ENCODE assay signal across 9 cellular contexts in genomic region chr11:69101100-69101791, GRCh38. TPM values are rescaled to one million over a fixed set of nuclear protein-coding genes. Genes with fewer than 3 reads are reported as not detected.
DNase-seq lines count a peak whose midpoint lies in the region; ATAC-seq and TF ChIP-seq lines count a peak whose summit lies in the region.
"Had no signal": no experiment of that assay in that cellular context is flagged by ENCODE, and none has a peak within 500 bp of the region (broad histone marks: within the 10 kb centered on the region; RNA-seq: fewer than 3 reads in every experiment).

No MANE protein-coding gene starts in this region.

- in situ Hi-C loops in Caki2 (cut with HindIII; ENCODE audit: low pct_unique_long_range_greater_than_20kb, low sequenced_read_pairs): loop anchor here (25.0 kb wide), 1 partner anchor 561 kb away; no protein-coding TSS in a partner anchor

- no peaks in the 10 kb centered on the region for H3K9me3 Mint-ChIP-seq in effector memory CD8-positive, alpha-beta T cell
- H3K9me3 Mint-ChIP-seq: T-helper 1 cell treated with Interleukin-12 subunit alpha and Interleukin-12 subunit beta and Interleukin-4 antibody, amounts not matched to agents 30 μg/mL and 1 μg/mL, for 36 hours had no signal

- no peaks in the 10 kb centered on the region for H3K4me1 ChIP-seq in HEK293 (ENCODE audit: control insufficient read depth, insufficient read depth, low read length)

- DNase-seq in Caki2 (ENCODE audit: low read depth) (peak; percentile 67), NCI-H526 treated with DMSO at 0.1 percent for 48 hours (lab: John Stamatoyannopoulos, UW) (peak; percentile 97), midbrain (lab: John Stamatoyannopoulos, UW) (peak; percentile 68)
- DNase-seq in activated CD8-positive, alpha-beta memory T cell treated with anti-CD3 and anti-CD28 coated beads for 24 hours: peak; percentile 93
- DNase-seq in effector memory CD8-positive, alpha-beta T cell: peak; percentile 57 to 73 (median 62)
- peak; percentile 18 to 46 for DNase-seq in stimulated activated CD8-positive, alpha-beta memory T cell treated with anti-CD3 and anti-CD28 coated beads, Interleukin-4, amount 100 ng/mL, for 1 hour (ENCODE audit: low read depth in 2 of 2, low spot score in 1 of 2)

- H3K4me1 Mint-ChIP-seq in effector memory CD8-positive, alpha-beta T cell (ENCODE audit: low read depth in 2 of 2): no peaks in the 10 kb centered on the region

- TF ChIP-seq CTCF in HEK293 (tag by site-specific recombination; IDR thresholded peaks at IDR 0.05): peak; percentile 86

- no peaks in the 10 kb centered on the region for H3K9me3 ChIP-seq in HEK293 (ENCODE audit: control insufficient read depth, insufficient read depth, low read depth, low read length)

- no peak overlapping the region for H3K27ac ChIP-seq in HEK293 (ENCODE audit: extremely low read depth, low read depth, low read length)

- no peak overlapping the region for H3K4me3 Mint-ChIP-seq in effector memory CD8-positive, alpha-beta T cell
- H3K4me3 Mint-ChIP-seq: T-helper 1 cell treated with Interleukin-12 subunit alpha and Interleukin-12 subunit beta and Interleukin-4 antibody, amounts not matched to agents 30 μg/mL and 1 μg/mL, for 36 hours had no signal

- no peak overlapping the region for H3K27ac Mint-ChIP-seq in effector memory CD8-positive, alpha-beta T cell
- H3K27ac Mint-ChIP-seq: T-helper 1 cell treated with Interleukin-12 subunit alpha and Interleukin-12 subunit beta and Interleukin-4 antibody, amounts not matched to agents 30 μg/mL and 1 μg/mL, for 36 hours had no signal

- H3K4me3 ChIP-seq in HEK293 (ENCODE audit: low read depth, low read length): no peak overlapping the region

- no peaks in the 10 kb centered on the region for H3K36me3 Mint-ChIP-seq in effector memory CD8-positive, alpha-beta T cell (ENCODE audit: insufficient read depth)

- peak; percentile 95 for ATAC-seq in effector memory CD8-positive, alpha-beta T cell (replicated peaks)
- no peak for ATAC-seq in HG02973 (IDR thresholded peaks at IDR 0.05; ENCODE audit: unreplicated experiment)

- no peaks in the 10 kb centered on the region for H3K36me3 ChIP-seq in HEK293 (ENCODE audit: control insufficient read depth in 2 of 2, insufficient read depth in 1 of 2, low read length in 2 of 2)

- POLR2A ChIA-PET in HEK293 (lab: Yijun Ruan, JAX): interaction anchor here (0.6 to 1.0 kb wide), 2 partner anchors 52 to 541 kb away, joined by 5 read pairs; no protein-coding TSS in a partner anchor

- CTCF ChIA-PET in HEK293 (lab: Yijun Ruan, JAX): interaction anchor here (0.5 to 5.7 kb wide), 29 partner anchors 10 to 1098 kb away, joined by 3 to 54 read pairs (median 4); partner anchors contain the start of gene MYEOV

- peaks cover 16% of the 10 kb centered on the region in 2 donors for H3K27me3 Mint-ChIP-seq in effector memory CD8-positive, alpha-beta T cell

TF ChIP-seq in HEK293, 187 proteins besides CTCF, POLR2A, EP300 and RAD21 (continues in another document):
- no peak for TF ChIP-seq KLF9 (tag by site-specific recombination; IDR thresholded peaks at IDR 0.05; ENCODE audit: low read depth)
- no peak for TF ChIP-seq ZSCAN30 (tag by site-specific recombination; IDR thresholded peaks at IDR 0.05)
- TF ChIP-seq ZNF654 (tag by site-specific recombination; IDR thresholded peaks at IDR 0.05; ENCODE audit: low read depth): peak; percentile 71
- TF ChIP-seq GLIS1 (tag by site-specific recombination; IDR thresholded peaks at IDR 0.05): peak; percentile 20; the same call in 1 of the 2 replicates
- TF ChIP-seq BCL11B (tag by site-specific recombination; IDR thresholded peaks at IDR 0.05; ENCODE audit: low read depth): no peak
- peak; percentile 30; the same call in 1 of the 2 replicates for TF ChIP-seq HIC1 (tag by site-specific recombination; IDR thresholded peaks at IDR 0.05)
- TF ChIP-seq ZNF76 (tag by site-specific recombination; IDR thresholded peaks at IDR 0.05; ENCODE audit: borderline replicate concordance, low read depth): no peak
- TF ChIP-seq ZNF174 (tag by site-specific recombination; IDR thresholded peaks at IDR 0.05): no peak
- no peak for TF ChIP-seq ELK4 (IDR thresholded peaks at IDR 0.05; ENCODE audit: borderline replicate concordance, low read depth, low read length)
- 0 out of 2 replicates have a peak, but pooled peaks have one; percentile 35 for TF ChIP-seq PATZ1 (tag by site-specific recombination; IDR thresholded peaks at IDR 0.05)
- peak; percentile 32; the same call in 1 of the 2 replicates for TF ChIP-seq ZIC2 (tag by site-specific recombination; IDR thresholded peaks at IDR 0.05)
- no peak for TF ChIP-seq REPIN1 (tag by site-specific recombination; IDR thresholded peaks at IDR 0.05; ENCODE audit: low read depth)
- no peak for TF ChIP-seq ZSCAN16 (tag by site-specific recombination; IDR thresholded peaks at IDR 0.05)
- TF ChIP-seq REST (tag by site-specific recombination; IDR thresholded peaks at IDR 0.05): no peak
- TF ChIP-seq RBAK (tag by site-specific recombination; IDR thresholded peaks at IDR 0.05): no peak
- TF ChIP-seq ZNF501 (tag by site-specific recombination; IDR thresholded peaks at IDR 0.05): 0 out of 2 replicates have a peak, but pooled peaks have one; percentile 45
- TF ChIP-seq ZNF202 (tag by site-specific recombination; IDR thresholded peaks at IDR 0.05; ENCODE audit: borderline replicate concordance): no peak
- no peak for TF ChIP-seq ZNF549 (tag by site-specific recombination; IDR thresholded peaks at IDR 0.05)

RNA-seq across cellular contexts. Expression of gene TPCN2, which starts 52.5 kb away (rescaled TPM):
- 4.2 and 10.7 TPM in 2 replicates for total RNA-seq in Caki2 (2014; rRNA removed; shearing (Covaris generic); ENCODE audit: low replicate concordance)

RNA-seq across cellular contexts. Expression of gene SMIM38, which starts 54.5 kb away (rescaled TPM):
- total RNA-seq in Caki2 (2014; rRNA removed; shearing (Covaris generic); ENCODE audit: low replicate concordance): not detected in 2 replicates

Comparison
In these comparisons a context has a peak if more than half of its experiments do, and no peak if none do; other contexts are left out.
1. DNase-seq: peak in every context shown above with its lines; median percentile 97 in NCI-H526 treated with DMSO at 0.1 percent for 48 hours; 93 in activated CD8-positive, alpha-beta memory T cell treated with anti-CD3 and anti-CD28 coated beads for 24 hours; 68 in midbrain; 67 in Caki2; 62 in effector memory CD8-positive, alpha-beta T cell; 32 in stimulated activated CD8-positive, alpha-beta memory T cell treated with anti-CD3 and anti-CD28 coated beads, Interleukin-4, amount 100 ng/mL, for 1 hour.